In genomic region chr19:15810335-15810734, GRCh38 we compare ENCODE assay signal across 14 cellular contexts. TPM values are rescaled to one million over a fixed set of nuclear protein-coding genes. Genes with fewer than 3 reads are reported as not detected.
DNase-seq lines count a peak whose midpoint lies in the region; ATAC-seq and TF ChIP-seq lines count a peak whose summit lies in the region.
"Had no signal": no experiment of that assay in that cellular context is flagged by ENCODE, and none has a peak within 500 bp of the region (broad histone marks: within the 10 kb centered on the region; RNA-seq: fewer than 3 reads in every experiment).

No MANE protein-coding gene starts in this region.

- H3K4me1 Mint-ChIP-seq in endodermal cell = no peaks in the 10 kb centered on the region

- no peak overlapping the region for H3K4me3 ChIP-seq in Karpas-422 (ENCODE audit: low read length)
- no peak overlapping the region for H3K4me3 ChIP-seq in RWPE2 (ENCODE audit: severe bottlenecking)
- H3K4me3 ChIP-seq in endodermal cell (ENCODE audit: low read length) = no peak overlapping the region
- H3K4me3 ChIP-seq: BLaER1, SK-N-MC had no signal

- H3K79me2 ChIP-seq in Karpas-422 (ENCODE audit: low read length) = no peaks in the 10 kb centered on the region

- H3K27ac ChIP-seq in C4-2B (no peak overlapping the region), Karpas-422 (ENCODE audit: low read length) (no peak overlapping the region), RWPE2 (ENCODE audit: poor library complexity, severe bottlenecking) (no peak overlapping the region), endodermal cell (ENCODE audit: low read depth, low read length) (no peak overlapping the region)
- H3K27ac ChIP-seq: BLaER1, epithelial cell of prostate, SK-N-MC had no signal

- H4K20me1 ChIP-seq in Karpas-422 (ENCODE audit: insufficient read depth, low read depth, low read length) = no peaks in the 10 kb centered on the region
- H4K20me1 ChIP-seq: BLaER1 had no signal

- no peaks in the 10 kb centered on the region for H3K27me3 Mint-ChIP-seq in endodermal cell (ENCODE audit: insufficient read depth)

- H3K9me3 Mint-ChIP-seq in endodermal cell = peaks cover 92% of the 10 kb centered on the region
- H3K9me3 Mint-ChIP-seq: activated CD8-positive, alpha-beta T cell treated with anti-CD3 and anti-CD28 coated beads for 36 hours had no signal

- H3K36me3 Mint-ChIP-seq in endodermal cell (ENCODE audit: low read depth) = no peaks in the 10 kb centered on the region

- no peak overlapping the region for H3K4me2 ChIP-seq in Karpas-422 (ENCODE audit: low read depth, low read length, poor library complexity, severe bottlenecking)
- H3K4me2 ChIP-seq: BLaER1 had no signal

- H2AFZ ChIP-seq in Karpas-422 (ENCODE audit: low read length) = no peak overlapping the region

- WGBS in endodermal cell (ENCODE audit: insufficient coverage in 1 of 2, insufficient read length in 1 of 2), 2 experiments = 72% methylated on average over 6 to 7 of the region's 7 CpGs

- H3K27ac Mint-ChIP-seq in endodermal cell = no peak overlapping the region
- H3K27ac Mint-ChIP-seq: activated CD8-positive, alpha-beta T cell treated with anti-CD3 and anti-CD28 coated beads for 36 hours had no signal

- no peaks in the 10 kb centered on the region for H3K9me3 ChIP-seq in Karpas-422 (ENCODE audit: low read length)
- H3K9me3 ChIP-seq in RWPE2 (ENCODE audit: severe bottlenecking) = no peaks in the 10 kb centered on the region
- peaks cover 38% of the 10 kb centered on the region for H3K9me3 ChIP-seq in endodermal cell (ENCODE audit: control insufficient read depth, low read length)
- H3K9me3 ChIP-seq: BLaER1 had no signal

- H3K27me3 ChIP-seq in Karpas-422 (ENCODE audit: low read length) = no peaks in the 10 kb centered on the region
- H3K27me3 ChIP-seq in RWPE2 (ENCODE audit: insufficient read depth, poor library complexity, severe bottlenecking) = no peaks in the 10 kb centered on the region
- H3K27me3 ChIP-seq in endodermal cell (ENCODE audit: control insufficient read depth, insufficient read depth, low read length, poor library complexity, severe bottlenecking) = no peaks in the 10 kb centered on the region
- H3K27me3 ChIP-seq: BLaER1 had no signal

- no peaks in the 10 kb centered on the region for H3K9me2 ChIP-seq in Karpas-422 (replicated peaks; ENCODE audit: insufficient read depth, low read length)

- H3K4me1 ChIP-seq in Karpas-422 (ENCODE audit: low read length) = no peaks in the 10 kb centered on the region
- H3K4me1 ChIP-seq in RWPE2 (ENCODE audit: insufficient read depth, poor library complexity, severe bottlenecking) = no peaks in the 10 kb centered on the region
- H3K4me1 ChIP-seq in endodermal cell (ENCODE audit: control insufficient read depth, insufficient read depth, low read length) = no peaks in the 10 kb centered on the region

- intact Hi-C loops in left colon (cut with DNase I, micrococcal nuclease) = no loop called here

- DNase-seq in Karpas-422 (peak; percentile 58), RWPE2 (ENCODE audit: low spot score) (no peak), left colon (peak in 1 of 2 donors; percentile 43), endodermal cell (no peak), AG08395 (ENCODE audit: low spot score) (no peak), NCI-H2107 treated with DMSO at 0.1 percent for 48 hours (lab: John Stamatoyannopoulos, UW; ENCODE audit: unreplicated experiment) (no peak)
- DNase-seq in activated CD4-positive, CD25-positive, alpha-beta regulatory T cell treated with anti-CD3 and anti-CD28 coated beads, Interleukin-2, amount 50 U/mL, for 72 hours = no peak
- DNase-seq: activated CD8-positive, alpha-beta T cell treated with anti-CD3 and anti-CD28 coated beads for 36 hours; left ventricle myocardium superior; retina had no signal

- TF ChIP-seq CTCF in C4-2B (conservative IDR thresholded peaks at IDR 0.05) (peak; percentile 61), RWPE2 (IDR thresholded peaks at IDR 0.05; ENCODE audit: poor library complexity, severe bottlenecking) (peak; percentile 58), endodermal cell (conservative IDR thresholded peaks at IDR 0.05) (no peak)

- peak; percentile 40; the same call in 1 of the 3 replicates for ATAC-seq in RWPE2 (ENCODE audit: low read depth)
- peak; percentile 93 for ATAC-seq in left colon
- ATAC-seq: activated CD8-positive, alpha-beta T cell treated with anti-CD3 and anti-CD28 coated beads for 36 hours; left ventricle myocardium superior had no signal

- H3K9ac ChIP-seq in Karpas-422 (ENCODE audit: low read length) = no peak overlapping the region
- no peak overlapping the region for H3K9ac ChIP-seq in endodermal cell (ENCODE audit: extremely low read depth, low read length, poor library complexity, severe bottlenecking)
- H3K9ac ChIP-seq: BLaER1 had no signal

- no peaks in the 10 kb centered on the region for H3K36me3 ChIP-seq in Karpas-422 (ENCODE audit: insufficient read depth, low read length)
- no peaks in the 10 kb centered on the region for H3K36me3 ChIP-seq in RWPE2 (ENCODE audit: low read depth)
- no peaks in the 10 kb centered on the region for H3K36me3 ChIP-seq in endodermal cell (ENCODE audit: control insufficient read depth, insufficient read depth, low read length)
- H3K36me3 ChIP-seq: BLaER1 had no signal

- no peak overlapping the region for H3K4me3 Mint-ChIP-seq in endodermal cell
- H3K4me3 Mint-ChIP-seq: activated CD8-positive, alpha-beta T cell treated with anti-CD3 and anti-CD28 coated beads for 36 hours had no signal

RNA-seq across cellular contexts. Expression of gene OR10H1, which starts 5.1 kb away (rescaled TPM):
- not detected in 2 replicates for total RNA-seq in Karpas-422 (2014; rRNA removed; shearing (Covaris generic); ENCODE audit: low replicate concordance)
- total RNA-seq in left colon (under 1 TPM in 1 of 2 donors, not detected in 1; 0.09 TPM), endodermal cell (under 1 TPM in 1 of 2 donors, not detected in 1; 0.09 TPM)
- polyA plus RNA-seq in endodermal cell (2013, experiment 1 of 2) = not detected
- polyA plus RNA-seq in endodermal cell (2013, experiment 2 of 2) = not detected
- total RNA-seq: activated CD8-positive, alpha-beta T cell treated with anti-CD3 and anti-CD28 coated beads for 36 hours; left ventricle myocardium superior had no signal

RNA-seq across cellular contexts. Expression of gene OR10H5, which starts 22.9 kb away (rescaled TPM):
- total RNA-seq in Karpas-422 (2014; rRNA removed; shearing (Covaris generic); ENCODE audit: low replicate concordance) = not detected in 2 replicates
- not detected for total RNA-seq in left colon
- total RNA-seq in endodermal cell = not detected
- not detected for polyA plus RNA-seq in endodermal cell (2013, experiment 1 of 2)
- polyA plus RNA-seq in endodermal cell (2013, experiment 2 of 2) = not detected
- total RNA-seq: left ventricle myocardium superior had no signal
